ENCODE assay signal across 8 cellular contexts in the genomic region with DNA sequence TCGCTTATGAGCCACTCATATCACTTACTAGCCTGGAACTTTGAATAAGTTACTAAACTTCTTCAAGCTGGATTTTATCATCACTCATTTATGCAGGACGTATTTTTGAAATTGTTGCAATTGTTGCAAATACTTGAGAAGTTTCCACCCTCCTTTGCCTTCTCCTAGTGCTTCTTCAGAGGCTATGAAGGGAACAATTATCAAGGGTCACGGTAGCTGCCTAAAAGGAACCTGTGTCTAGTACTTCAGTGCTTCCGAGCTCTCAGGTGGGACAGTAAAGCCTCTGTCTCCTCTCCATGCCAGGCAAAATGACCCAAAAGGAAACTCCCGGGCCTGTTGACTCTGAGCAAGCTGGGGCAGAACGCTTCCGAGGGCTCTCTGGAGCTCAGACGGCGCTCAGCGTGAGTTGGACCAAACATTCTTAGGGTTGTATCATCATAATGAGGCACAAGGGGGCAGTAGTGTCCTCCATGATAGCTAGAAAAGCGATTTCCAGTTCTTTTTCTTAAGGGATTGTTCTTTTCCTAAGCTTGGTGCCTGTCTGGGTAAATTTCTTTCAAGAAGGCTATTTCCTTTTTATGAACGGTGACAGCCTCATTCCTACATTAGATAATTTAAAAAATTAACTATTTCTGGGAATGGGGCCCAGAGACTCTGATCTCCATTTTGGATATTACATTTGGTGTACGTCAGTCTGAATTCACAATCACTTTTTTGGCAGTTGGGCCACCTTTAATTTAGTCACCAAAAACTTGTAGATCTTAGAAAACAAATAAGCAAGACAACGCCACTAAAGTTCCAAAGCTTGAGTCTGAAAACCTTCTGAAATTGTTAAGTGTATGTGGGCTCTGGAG.
DNase-seq lines count a peak whose midpoint lies in the region; ATAC-seq and TF ChIP-seq lines count a peak whose summit lies in the region.

No MANE protein-coding gene starts in this region.

- H3K27me3 Mint-ChIP-seq in CD8-positive, alpha-beta T cell (ENCODE audit: low read depth) = peaks cover 5% of the 10 kb centered on the region
- peaks cover 3% of the 10 kb centered on the region for H3K27me3 Mint-ChIP-seq in activated T-cell treated with anti-CD3 and anti-CD28 coated beads, Interleukin-2, amount 50 U/mL, for 4 hours (ENCODE audit: low read depth)

- H3K27ac ChIP-seq in CD8-positive, alpha-beta T cell (ENCODE audit: low read depth, low read length) = no peak overlapping the region
- no peak overlapping the region for H3K27ac ChIP-seq in right atrium auricular region

- POLR2A ChIA-PET in CD8-positive, alpha-beta T cell (lab: Charles Lee) = interaction anchor here (0.6 kb wide), 1 partner anchor 453 kb away, joined by 3 read pairs; no protein-coding TSS in a partner anchor

- no peaks in the 10 kb centered on the region for H3K4me1 Mint-ChIP-seq in CD8-positive, alpha-beta T cell (ENCODE audit: low read depth)
- H3K4me1 Mint-ChIP-seq in activated T-cell treated with anti-CD3 and anti-CD28 coated beads, Interleukin-2, amount 50 U/mL, for 4 hours (ENCODE audit: low read depth) = peaks cover 2% of the 10 kb centered on the region

- H3K36me3 Mint-ChIP-seq in CD8-positive, alpha-beta T cell = no peaks in the 10 kb centered on the region
- no peaks in the 10 kb centered on the region for H3K36me3 Mint-ChIP-seq in activated T-cell treated with anti-CD3 and anti-CD28 coated beads, Interleukin-2, amount 50 U/mL, for 4 hours (ENCODE audit: insufficient read depth)

- H3K9me3 ChIP-seq in CD8-positive, alpha-beta T cell (ENCODE audit: low read length) = no peaks in the 10 kb centered on the region
- no peaks in the 10 kb centered on the region for H3K9me3 ChIP-seq in right atrium auricular region

- peak in 2 of 7 experiments; percentile 5 to 16 for DNase-seq in CD8-positive, alpha-beta T cell
- DNase-seq in NCI-H774 (lab: John Stamatoyannopoulos, UW) (peak; percentile 60), amniotic stem cell (lab: John Stamatoyannopoulos, UW) (peak; percentile 58), right atrium auricular region (ENCODE audit: low spot score) (peak; percentile 58), retinal pigment epithelial cell (ENCODE audit: low read depth) (peak; percentile 13)
- DNase-seq in activated T-cell treated with anti-CD3 and anti-CD28 coated beads, Interleukin-2, amount 50 U/mL, for 4 hours = no peak

- H3K27me3 ChIP-seq in CD8-positive, alpha-beta T cell (ENCODE audit: insufficient read depth, low read length) = no peaks in the 10 kb centered on the region
- H3K27me3 ChIP-seq in right atrium auricular region = no peaks in the 10 kb centered on the region

- TF ChIP-seq CTCF in CD8-positive, alpha-beta T cell (IDR thresholded peaks at IDR 0.05) = peak; percentile 50
- TF ChIP-seq CTCF in right atrium auricular region (IDR thresholded peaks at IDR 0.05) (peak; percentile 29 to 73), retinal pigment epithelial cell (conservative IDR thresholded peaks at IDR 0.05; ENCODE audit: low read depth, low read length) (peak; percentile 76)

- no peak for ATAC-seq in CD8-positive, alpha-beta T cell
- peak; percentile 74 for ATAC-seq in GM19023 (IDR thresholded peaks at IDR 0.05; ENCODE audit: unreplicated experiment)
- peak; percentile 58 for ATAC-seq in HG03469 (IDR thresholded peaks at IDR 0.05; ENCODE audit: unreplicated experiment)
- no peak for ATAC-seq in activated T-cell treated with anti-CD3 and anti-CD28 coated beads, Interleukin-2, amount 50 U/mL, for 4 hours

- peaks cover 4% of the 10 kb centered on the region for H3K4me1 ChIP-seq in CD8-positive, alpha-beta T cell (ENCODE audit: insufficient read depth, low read length)
- H3K4me1 ChIP-seq in right atrium auricular region = peaks cover 0 to 4% of the 10 kb centered on the region in 2 donors

- CTCF ChIA-PET in CD8-positive, alpha-beta T cell (lab: Charles Lee) = interaction anchor here (0.6 to 4.8 kb wide), 16 partner anchors 8 to 994 kb away, joined by 3 to 41 read pairs (median 4); a partner anchor contains a TSS

- intact Hi-C loops in CD8-positive, alpha-beta T cell (cut with DNase I, micrococcal nuclease) = loop anchor here (1.0 to 5.0 kb wide), 3 partner anchors 361 to 995 kb away; no protein-coding TSS in a partner anchor

- H3K9me3 Mint-ChIP-seq in CD8-positive, alpha-beta T cell = no peaks in the 10 kb centered on the region
- H3K9me3 Mint-ChIP-seq in activated T-cell treated with anti-CD3 and anti-CD28 coated beads, Interleukin-2, amount 50 U/mL, for 4 hours = peaks cover 6% of the 10 kb centered on the region

- no peak overlapping the region for H3K27ac Mint-ChIP-seq in CD8-positive, alpha-beta T cell

- H3K4me3 ChIP-seq in CD8-positive, alpha-beta T cell (ENCODE audit: low read depth, low read length) = no peak overlapping the region
- H3K4me3 ChIP-seq in right atrium auricular region (no peak overlapping the region), retinal pigment epithelial cell (ENCODE audit: low read length) (no peak overlapping the region)

- H3K36me3 ChIP-seq in CD8-positive, alpha-beta T cell (ENCODE audit: insufficient read depth, low read length) = no peaks in the 10 kb centered on the region
- H3K36me3 ChIP-seq in right atrium auricular region = no peaks in the 10 kb centered on the region

- H3K4me3 Mint-ChIP-seq in CD8-positive, alpha-beta T cell = no peak overlapping the region
- no peak overlapping the region for H3K4me3 Mint-ChIP-seq in activated T-cell treated with anti-CD3 and anti-CD28 coated beads, Interleukin-2, amount 50 U/mL, for 4 hours

Comparison
In these comparisons a context has a peak if more than half of its experiments do, and no peak if none do; other contexts are left out.
1. ATAC-seq: peak in GM19023 (single experiment) and HG03469 (single experiment); none in CD8-positive, alpha-beta T cell (single experiment) and activated T-cell treated with anti-CD3 and anti-CD28 coated beads, Interleukin-2, amount 50 U/mL, for 4 hours (0 of 2).
2. Peak in every context shown above with its lines, with median percentiles within 50 percentile points of each other: CTCF ChIP-seq.